Comparison of ENCODE assay signal across 31 cellular contexts in genomic region chr6:13589801-13590200, GRCh38.
"Had no signal": no experiment of that assay in that cellular context is flagged by ENCODE, and none has a peak within 500 bp of the region (broad histone marks: within the 10 kb centered on the region; RNA-seq: fewer than 3 reads in every experiment).

No MANE protein-coding gene starts in this region.

- H3K9me3 Mint-ChIP-seq: activated CD4-positive, alpha-beta memory T cell treated with anti-CD3 and anti-CD28 coated beads for 36 hours; activated CD4-positive, alpha-beta T cell treated with anti-CD3 and anti-CD28 coated beads, Interleukin-2, amount 10 ng/mL, durations not matched to agents 24 days and 14 days; activated naive CD4-positive, alpha-beta T cell treated with anti-CD3 and anti-CD28 coated beads for 36 hours; activated naive CD4-positive, alpha-beta T cell treated with anti-CD3 and anti-CD28 coated beads, Interleukin-2, amount 50 U/mL, for 24 hours; activated naive CD8-positive, alpha-beta T cell treated with anti-CD3 and anti-CD28 coated beads for 36 hours; activated naive CD8-positive, alpha-beta T cell treated with anti-CD3 and anti-CD28 coated beads, Interleukin-2, amount 50 U/mL, for 24 hours; activated T-helper 1 cell treated with anti-CD3 and anti-CD28 coated beads, Interleukin-12 subunit alpha, Interleukin-12 subunit beta, Interleukin-2, Interleukin-4 antibody, amounts not matched to agents 30 ng/mL and 10 ng/mL and 1 ng/mL, durations not matched to agents 14 hours and 24 hours and 36 hours; activated T-helper 2 cell treated with anti-CD3 and anti-CD28 coated beads, Interferon-gamma antibody, Interleukin-2, Interleukin-4, amounts not matched to agents 10 μg/mL and 5 μg/mL and 100 μg/mL, durations not matched to agents 14 hours and 24 hours and 36 hours; effector memory CD8-positive, alpha-beta T cell had no signal

- H3K4me3 Mint-ChIP-seq: activated CD4-positive, alpha-beta memory T cell treated with anti-CD3 and anti-CD28 coated beads for 36 hours; activated CD4-positive, alpha-beta T cell treated with anti-CD3 and anti-CD28 coated beads for 36 hours; activated CD4-positive, alpha-beta T cell treated with anti-CD3 and anti-CD28 coated beads, Interleukin-2, amount 10 ng/mL, durations not matched to agents 24 days and 14 days; activated CD8-positive, alpha-beta memory T cell treated with anti-CD3 and anti-CD28 coated beads, Interleukin-2, amount 10 ng/mL, durations not matched to agents 7 days and 5 days; activated CD8-positive, alpha-beta T cell treated with anti-CD3 and anti-CD28 coated beads, Interleukin-2, amount 10 ng/mL, durations not matched to agents 7 days and 5 days; activated naive CD4-positive, alpha-beta T cell treated with anti-CD3 and anti-CD28 coated beads for 36 hours; activated naive CD4-positive, alpha-beta T cell treated with anti-CD3 and anti-CD28 coated beads, Interleukin-2, amount 50 U/mL, for 24 hours; activated naive CD8-positive, alpha-beta T cell treated with anti-CD3 and anti-CD28 coated beads for 36 hours; activated naive CD8-positive, alpha-beta T cell treated with anti-CD3 and anti-CD28 coated beads, Interleukin-2, amount 50 U/mL, for 24 hours; activated T-helper 1 cell treated with anti-CD3 and anti-CD28 coated beads, Interleukin-12 subunit alpha, Interleukin-12 subunit beta, Interleukin-2, Interleukin-4 antibody, amounts not matched to agents 30 ng/mL and 10 ng/mL and 1 ng/mL, durations not matched to agents 14 hours and 24 hours and 36 hours; effector memory CD8-positive, alpha-beta T cell had no signal

- DNase-seq: activated CD4-positive, alpha-beta memory T cell treated with anti-CD3 and anti-CD28 coated beads for 36 hours; activated CD4-positive, alpha-beta T cell treated with anti-CD3 and anti-CD28 coated beads for 36 hours; activated CD4-positive, alpha-beta T cell treated with anti-CD3 and anti-CD28 coated beads, Interleukin-2, amount 10 ng/mL, durations not matched to agents 24 days and 14 days; activated CD4-positive, CD25-positive, alpha-beta regulatory T cell; activated CD4-positive, CD25-positive, alpha-beta regulatory T cell treated with anti-CD3 and anti-CD28 coated beads, Interleukin-2, amount 50 U/mL, for 72 hours; activated CD8-positive, alpha-beta memory T cell treated with anti-CD3 and anti-CD28 coated beads, Interleukin-2, amount 10 ng/mL, durations not matched to agents 7 days and 5 days; activated CD8-positive, alpha-beta memory T cell treated with anti-CD3 and anti-CD28 coated beads, Interleukin-2, amount 50 U/mL, for 4 hours; activated CD8-positive, alpha-beta T cell treated with anti-CD3 and anti-CD28 coated beads, Interleukin-2, amount 10 ng/mL, durations not matched to agents 7 days and 5 days; activated effector memory CD4-positive, alpha-beta T cell treated with anti-CD3 and anti-CD28 coated beads, Interleukin-2, amount 50 U/mL, for 16 hours; activated naive CD4-positive, alpha-beta T cell treated with anti-CD3 and anti-CD28 coated beads for 36 hours; activated naive CD8-positive, alpha-beta T cell treated with anti-CD3 and anti-CD28 coated beads for 36 hours; activated naive CD8-positive, alpha-beta T cell treated with anti-CD3 and anti-CD28 coated beads, Interleukin-2, amount 50 U/mL, for 24 hours; activated T-cell treated with anti-CD3 and anti-CD28 coated beads, Interleukin-2, amount 50 U/mL, for 1 hour; activated T-cell treated with anti-CD3 and anti-CD28 coated beads, Interleukin-2, amount 50 U/mL, for 48 hours; adrenal gland; amygdala; aorta; body of pancreas; caudate nucleus; cortex of kidney; dermis blood vessel endothelial cell; effector CD4-positive, alpha-beta T cell; effector memory CD8-positive, alpha-beta T cell; foreskin fibroblast; heart left ventricle; T-helper 1 cell; T-helper 2 cell had no signal

- H3K27ac ChIP-seq: adrenal gland, body of pancreas, epithelial cell of prostate, heart left ventricle had no signal

- H3K4me1 Mint-ChIP-seq: activated CD4-positive, alpha-beta T cell treated with anti-CD3 and anti-CD28 coated beads for 36 hours; activated naive CD4-positive, alpha-beta T cell treated with anti-CD3 and anti-CD28 coated beads, Interleukin-2, amount 50 U/mL, for 24 hours; activated naive CD8-positive, alpha-beta T cell treated with anti-CD3 and anti-CD28 coated beads for 36 hours; activated naive CD8-positive, alpha-beta T cell treated with anti-CD3 and anti-CD28 coated beads, Interleukin-2, amount 50 U/mL, for 24 hours had no signal

- H3K4me3 ChIP-seq: adrenal gland, body of pancreas, heart left ventricle had no signal

- H3K27me3 ChIP-seq: adrenal gland, body of pancreas, heart left ventricle had no signal

- H3K9me3 ChIP-seq: adrenal gland, body of pancreas, heart left ventricle had no signal

- H3K27ac Mint-ChIP-seq: activated CD4-positive, alpha-beta memory T cell treated with anti-CD3 and anti-CD28 coated beads for 36 hours; activated CD4-positive, alpha-beta T cell treated with anti-CD3 and anti-CD28 coated beads for 36 hours; activated CD4-positive, alpha-beta T cell treated with anti-CD3 and anti-CD28 coated beads, Interleukin-2, amount 10 ng/mL, durations not matched to agents 24 days and 14 days; activated CD8-positive, alpha-beta memory T cell treated with anti-CD3 and anti-CD28 coated beads, Interleukin-2, amount 10 ng/mL, durations not matched to agents 7 days and 5 days; activated CD8-positive, alpha-beta T cell treated with anti-CD3 and anti-CD28 coated beads, Interleukin-2, amount 10 ng/mL, durations not matched to agents 7 days and 5 days; activated naive CD4-positive, alpha-beta T cell treated with anti-CD3 and anti-CD28 coated beads for 36 hours; activated naive CD4-positive, alpha-beta T cell treated with anti-CD3 and anti-CD28 coated beads, Interleukin-2, amount 50 U/mL, for 24 hours; activated naive CD8-positive, alpha-beta T cell treated with anti-CD3 and anti-CD28 coated beads for 36 hours; activated naive CD8-positive, alpha-beta T cell treated with anti-CD3 and anti-CD28 coated beads, Interleukin-2, amount 50 U/mL, for 24 hours; activated T-helper 1 cell treated with anti-CD3 and anti-CD28 coated beads, Interleukin-12 subunit alpha, Interleukin-12 subunit beta, Interleukin-2, Interleukin-4 antibody, amounts not matched to agents 30 ng/mL and 10 ng/mL and 1 ng/mL, durations not matched to agents 14 hours and 24 hours and 36 hours; activated T-helper 2 cell treated with anti-CD3 and anti-CD28 coated beads, Interferon-gamma antibody, Interleukin-2, Interleukin-4, amounts not matched to agents 10 μg/mL and 5 μg/mL and 100 μg/mL, durations not matched to agents 14 hours and 24 hours and 36 hours; effector memory CD8-positive, alpha-beta T cell had no signal

- H3K4me1 ChIP-seq: adrenal gland had no signal

- H3K27me3 Mint-ChIP-seq: activated CD4-positive, alpha-beta memory T cell treated with anti-CD3 and anti-CD28 coated beads for 36 hours; activated CD4-positive, alpha-beta T cell treated with anti-CD3 and anti-CD28 coated beads for 36 hours; activated CD4-positive, alpha-beta T cell treated with anti-CD3 and anti-CD28 coated beads, Interleukin-2, amount 10 ng/mL, durations not matched to agents 24 days and 14 days; activated CD8-positive, alpha-beta memory T cell treated with anti-CD3 and anti-CD28 coated beads, Interleukin-2, amount 10 ng/mL, durations not matched to agents 7 days and 5 days; activated naive CD4-positive, alpha-beta T cell treated with anti-CD3 and anti-CD28 coated beads, Interleukin-2, amount 50 U/mL, for 24 hours; activated naive CD8-positive, alpha-beta T cell treated with anti-CD3 and anti-CD28 coated beads for 36 hours; activated naive CD8-positive, alpha-beta T cell treated with anti-CD3 and anti-CD28 coated beads, Interleukin-2, amount 50 U/mL, for 24 hours; effector memory CD8-positive, alpha-beta T cell had no signal
